Comparison of ENCODE assay signal across 27 cellular contexts in genomic region chr1:42506576-42506975, GRCh38. TPM values are rescaled to one million over a fixed set of nuclear protein-coding genes. Genes with fewer than 3 reads are reported as not detected.
"Had no signal": no experiment of that assay in that cellular context is flagged by ENCODE, and none has a peak within 500 bp of the region (broad histone marks: within the 10 kb centered on the region; RNA-seq: fewer than 3 reads in every experiment).

No MANE protein-coding gene starts in this region.

- H3K4me3 ChIP-seq: coronary artery, dorsolateral prefrontal cortex, esophagus squamous epithelium, heart right ventricle, left lung, lower lobe of right lung, mucosa of descending colon had no signal

- H3K36me3 ChIP-seq: lower lobe of right lung had no signal

- H3K27me3 ChIP-seq: dorsolateral prefrontal cortex, esophagus squamous epithelium, heart right ventricle, left lung had no signal

- H3K27ac ChIP-seq: coronary artery, dorsolateral prefrontal cortex, epithelial cell of prostate, esophagus squamous epithelium, gastrocnemius medialis, heart right ventricle, left lung, lower lobe of right lung had no signal

- H3K27me3 Mint-ChIP-seq: naive B cell; naive thymus-derived CD8-positive, alpha-beta T cell had no signal

- H3K4me1 ChIP-seq: esophagus squamous epithelium, gastrocnemius medialis, heart right ventricle, left lung, lower lobe of right lung had no signal

- H3K4me1 Mint-ChIP-seq: mesothelial cell of epicardium; naive B cell; naive thymus-derived CD8-positive, alpha-beta T cell had no signal

- DNase-seq: dermis blood vessel endothelial cell; dorsolateral prefrontal cortex; effector CD4-positive, alpha-beta T cell; effector memory CD4-positive, alpha-beta T cell; erythroblast; esophagus squamous epithelium; foreskin fibroblast; foreskin melanocyte; gastrocnemius medialis; glutamatergic neuron; head of caudate nucleus; heart right ventricle; hippocampal formation; left cardiac atrium; left lung; left ventricle myocardium superior; lower lobe of right lung; mesenchymal stem cell; mucosa of descending colon; naive B cell; naive thymus-derived CD8-positive, alpha-beta T cell had no signal

- H3K4me3 Mint-ChIP-seq: mesothelial cell of epicardium; naive B cell; naive thymus-derived CD8-positive, alpha-beta T cell had no signal

- H3K27ac Mint-ChIP-seq: mesothelial cell of epicardium; naive B cell; naive thymus-derived CD8-positive, alpha-beta T cell had no signal

- ATAC-seq: esophagus mucosa; gastrocnemius medialis; heart right ventricle; left cardiac atrium; left lung; left ventricle myocardium superior; lower lobe of right lung; mucosa of descending colon; naive thymus-derived CD8-positive, alpha-beta T cell had no signal

RNA-seq across cellular contexts. Expression of gene ZMYND12, which starts 50.8 kb away (rescaled TPM):
- total RNA-seq: glomerular endothelial cell, myocyte had no signal
